ENCODE assay signal across 16 cellular contexts in genomic region chr2:28296243-28296642, GRCh38.
A peak's percentile ranks its signal among the peaks of the same experiment; 100 is the strongest.
DNase-seq lines count a peak whose midpoint lies in the region; ATAC-seq and TF ChIP-seq lines count a peak whose summit lies in the region.
"Had no signal": no experiment of that assay in that cellular context is flagged by ENCODE, and none has a peak within 500 bp of the region (broad histone marks: within the 10 kb centered on the region; RNA-seq: fewer than 3 reads in every experiment).

No MANE protein-coding gene starts in this region.

- H2AFZ ChIP-seq in HCT116 (ENCODE audit: low read depth, low read length, poor library complexity, severe bottlenecking) (no peak overlapping the region), PC-9 (no peak overlapping the region), mammary epithelial cell (ENCODE audit: low read depth, low read length) (no peak overlapping the region)

- BruUV-seq in HCT116 (replicated peaks; lab: Mats Ljungman, UMichigan), result no TSS peak
- no TSS peak for BruUV-seq in PC-9 (replicated peaks; lab: Mats Ljungman, UMichigan)
- no TSS peak for BruUV-seq in mammary epithelial cell (replicated peaks; lab: Mats Ljungman, UMichigan)

- TF ChIP-seq RAD21 in HCT116 (IDR thresholded peaks at IDR 0.05; ENCODE audit: low read depth), result no peak

- POLR2A ChIA-PET in HCT116 (lab: Charles Lee), result no interaction called here
- POLR2A ChIA-PET in PC-9 (lab: Charles Lee; ENCODE audit: unreplicated experiment), result interaction anchor here (0.5 kb wide), 1 partner anchor 46 kb away, joined by 14 read pairs; no protein-coding TSS in a partner anchor

- ATAC-seq in HCT116 (peak; percentile 61), Right ventricle myocardium inferior (no peak)
- ATAC-seq: left colon had no signal

- peaks cover 38% of the 10 kb centered on the region for H3F3A ChIP-seq in PC-9 (ENCODE audit: insufficient read depth, low read depth)

- RAD21 ChIA-PET in HCT116 (lab: Charles Lee; ENCODE audit: low non-redundant PET in 1 of 2, low total read pairs in 2 of 2, uncharacterized antibody in 2 of 2, unreplicated experiment in 2 of 2), result no interaction called here

- intact Hi-C loops in HCT116 (cut with micrococcal nuclease), result no loop called here
- intact Hi-C loops in PC-9 (cut with micrococcal nuclease; ENCODE audit: unreplicated experiment), result no loop called here
- intact Hi-C loops in mammary epithelial cell (cut with micrococcal nuclease), result loop anchor here (5.0 kb wide), 1 partner anchor 339 kb away; no protein-coding TSS in a partner anchor
- intact Hi-C loops in vagina (cut with DNase I), result no loop called here
- intact Hi-C loops in Right ventricle myocardium inferior (cut with DNase I), result no loop called here

- no peak overlapping the region for H3K4me3 ChIP-seq in HCT116 (replicated peaks in 1 of 2; ENCODE audit: low read depth in 1 of 2, low read length in 2 of 2)
- H3K4me3 ChIP-seq in PC-9, result no peak overlapping the region
- no peak overlapping the region for H3K4me3 ChIP-seq in mammary epithelial cell (replicated peaks in 1 of 3; ENCODE audit: insufficient read depth in 1 of 3, low read depth in 2 of 3, low read length in 3 of 3)
- H3K4me3 ChIP-seq in vagina, result no peak overlapping the region
- no peak overlapping the region for H3K4me3 ChIP-seq in Peyer's patch

- H3K36me3 ChIP-seq in HCT116 (ENCODE audit: control insufficient read depth in 1 of 2, insufficient read depth in 2 of 2, low read length in 2 of 2) (no peaks in the 10 kb centered on the region), PC-9 (ENCODE audit: low read depth) (no peaks in the 10 kb centered on the region), mammary epithelial cell (ENCODE audit: insufficient read depth, low read length) (no peaks in the 10 kb centered on the region), vagina (no peaks in the 10 kb centered on the region), Peyer's patch (no peaks in the 10 kb centered on the region)

- H3K4me1 ChIP-seq in HCT116 (ENCODE audit: control insufficient read depth in 1 of 2, insufficient read depth in 2 of 2, low read length in 2 of 2), result peaks cover 17 to 47% of the 10 kb centered on the region in 2 experiments
- H3K4me1 ChIP-seq in PC-9 (replicated peaks; ENCODE audit: insufficient read depth), result peaks cover 31% of the 10 kb centered on the region
- peaks cover 23% of the 10 kb centered on the region for H3K4me1 ChIP-seq in mammary epithelial cell (ENCODE audit: insufficient read depth, low read length)
- H3K4me1 ChIP-seq in vagina, result peaks cover 3% of the 10 kb centered on the region
- H3K4me1 ChIP-seq in Peyer's patch, result no peaks in the 10 kb centered on the region

- H4K20me1 ChIP-seq in HCT116 (ENCODE audit: insufficient read depth) (no peaks in the 10 kb centered on the region), PC-9 (ENCODE audit: insufficient read depth) (no peaks in the 10 kb centered on the region), mammary epithelial cell (ENCODE audit: insufficient read depth, low read length) (no peaks in the 10 kb centered on the region)

- no peak for TF ChIP-seq POLR2A in HCT116 (IDR thresholded peaks at IDR 0.05; ENCODE audit: borderline replicate concordance, extremely low read depth, insufficient read depth, insufficient read length)
- no peak for TF ChIP-seq POLR2A in vagina (IDR thresholded peaks at IDR 0.05)
- no peak for TF ChIP-seq POLR2A in Peyer's patch (IDR thresholded peaks at IDR 0.05)

- dilution Hi-C loops in mammary epithelial cell (cut with HindIII; ENCODE audit: low sequenced_read_pairs), result no loop called here

- DNase-seq in HCT116 (ENCODE audit: low read depth, low spot score) (peak; percentile 21), PC-9 (peak in 1 of 2 experiments; percentile 52), mammary epithelial cell (peak; percentile 43), renal cortical epithelial cell (ENCODE audit: low read depth) (peak; percentile 67), vagina (ENCODE audit: extremely low spot score in 2 of 2) (no peak), Peyer's patch (no peak), Right ventricle myocardium inferior (ENCODE audit: missing footprints) (no peak)
- DNase-seq: activated naive CD4-positive, alpha-beta T cell treated with Interleukin-2 at 50 U/mL for 16 hours; caudate nucleus; DND-41; H9; KG1; left colon; NCI-H1417 treated with DMSO at 0.1 percent for 48 hours; NCI-H2227 treated with DMSO at 0.1 percent for 48 hours had no signal

- H3K9me2 ChIP-seq in HCT116 (ENCODE audit: insufficient read depth) (no peaks in the 10 kb centered on the region), PC-9 (ENCODE audit: insufficient read depth) (no peaks in the 10 kb centered on the region)

- 77% methylated on average over 7 of the region's 7 CpGs for WGBS in mammary epithelial cell (ENCODE audit: low coverage, missing lambda C conversion rate)

- CTCF ChIA-PET in HCT116 (lab: Charles Lee), result no interaction called here
- CTCF ChIA-PET in PC-9 (lab: Charles Lee), result no interaction called here
- CTCF ChIA-PET in mammary epithelial cell (lab: Charles Lee; ENCODE audit: low non-redundant PET), result interaction anchor here (0.6 kb wide), 1 partner anchor 46 kb away, joined by 6 read pairs; no protein-coding TSS in a partner anchor

- H3K4me2 ChIP-seq in HCT116 (ENCODE audit: low read length) (peak overlapping the region; percentile 67), PC-9 (peak overlapping the region; percentile 7; the same call in 1 of the 2 replicates), mammary epithelial cell (ENCODE audit: insufficient read depth, low read depth, low read length) (no peak overlapping the region)

- in situ Hi-C loops in mammary epithelial cell (cut with MboI; ENCODE audit: low sequenced_read_pairs in 2 of 2), result no loop called here

- no peaks in the 10 kb centered on the region for H3K79me2 ChIP-seq in HCT116 (ENCODE audit: insufficient read depth, low read length)
- no peaks in the 10 kb centered on the region; the same call in 1 of the 2 replicates for H3K79me2 ChIP-seq in PC-9 (ENCODE audit: low read depth)
- no peaks in the 10 kb centered on the region for H3K79me2 ChIP-seq in mammary epithelial cell (ENCODE audit: insufficient read depth, low read length)

- H3K9me3 ChIP-seq in HCT116 (ENCODE audit: control insufficient read depth in 1 of 2, insufficient read depth in 1 of 2, low read depth in 1 of 2, low read length in 2 of 2) (no peaks in the 10 kb centered on the region), PC-9 (ENCODE audit: insufficient read depth, low read depth) (no peaks in the 10 kb centered on the region), mammary epithelial cell (replicated peaks; ENCODE audit: insufficient read depth, low read length) (no peaks in the 10 kb centered on the region), vagina (no peaks in the 10 kb centered on the region), Peyer's patch (no peaks in the 10 kb centered on the region)

- no peaks in the 10 kb centered on the region for H3K27me3 ChIP-seq in HCT116 (ENCODE audit: insufficient read depth, low read length)
- H3K27me3 ChIP-seq in PC-9 (ENCODE audit: insufficient read depth, low read depth), result no peaks in the 10 kb centered on the region
- no peaks in the 10 kb centered on the region for H3K27me3 ChIP-seq in mammary epithelial cell (ENCODE audit: insufficient read depth, low read length)
- no peaks in the 10 kb centered on the region for H3K27me3 ChIP-seq in vagina
- H3K27me3 ChIP-seq in Peyer's patch, result no peaks in the 10 kb centered on the region

- H3K27ac ChIP-seq in HCT116 (ENCODE audit: low read depth, low read length) (no peak overlapping the region), PC-9 (peak overlapping the region; percentile 58), mammary epithelial cell (ENCODE audit: insufficient read depth, low read depth, low read length) (no peak overlapping the region), vagina (no peak overlapping the region), Peyer's patch (no peak overlapping the region)
- H3K27ac ChIP-seq: VCaP had no signal

- TF ChIP-seq CTCF in HCT116 (IDR thresholded peaks at IDR 0.05 in 2 of 3, conservative IDR thresholded peaks at IDR 0.05 in 1 of 3; ENCODE audit: borderline replicate concordance in 1 of 3, insufficient read depth in 1 of 3, low read depth in 2 of 3, low read length in 2 of 3) (no peak), PC-9 (conservative IDR thresholded peaks at IDR 0.05) (no peak), mammary epithelial cell (conservative IDR thresholded peaks at IDR 0.05 in 1 of 2, IDR thresholded peaks at IDR 0.05 in 1 of 2; ENCODE audit: extremely low read depth in 1 of 2, insufficient read depth in 1 of 2, low read depth in 1 of 2, low read length in 2 of 2) (no peak), vagina (IDR thresholded peaks at IDR 0.05) (no peak), Peyer's patch (IDR thresholded peaks at IDR 0.05) (no peak)

- H3K9ac ChIP-seq in HCT116 (ENCODE audit: low read length) (no peak overlapping the region), mammary epithelial cell (ENCODE audit: insufficient read depth, low read length) (no peak overlapping the region)

TF ChIP-seq in HCT116, 20 proteins besides CTCF, POLR2A, EP300 and RAD21:
- TF ChIP-seq TCF7L2 (IDR thresholded peaks at IDR 0.05; ENCODE audit: borderline replicate concordance, extremely low read depth, insufficient read depth, insufficient read length) (no peak), FOSL1 (IDR thresholded peaks at IDR 0.05; ENCODE audit: low read depth) (peak; percentile 44), ZBTB33 (IDR thresholded peaks at IDR 0.05; ENCODE audit: extremely low read depth, insufficient replicate concordance, low read length) (no peak), ELF1 (IDR thresholded peaks at IDR 0.05; ENCODE audit: borderline replicate concordance, low read depth) (no peak)

Comparison
In these comparisons a context has a peak if more than half of its experiments do, and no peak if none do; other contexts are left out.
1. DNase-seq: peak in HCT116 (single experiment), mammary epithelial cell (single experiment) and renal cortical epithelial cell (single experiment); none in vagina (0 of 2), Peyer's patch (0 of 3) and Right ventricle myocardium inferior (single experiment).